Comparison of ENCODE assay signal across 1 cellular context in genomic region chr19:4575267-4575793, GRCh38.
TF ChIP-seq lines count a peak whose summit lies in the region.

No MANE protein-coding gene starts in this region.

TF ChIP-seq in HepG2, 621 proteins besides CTCF, POLR2A, EP300 and RAD21 (continued from another document):
- TF ChIP-seq ZBTB37 (CRISPR knock-in tag; IDR thresholded peaks at IDR 0.05): no peak
- TF ChIP-seq ZBTB2 (CRISPR knock-in tag; IDR thresholded peaks at IDR 0.05; ENCODE audit: low read depth): no peak
- no peak for TF ChIP-seq ZKSCAN1 (IDR thresholded peaks at IDR 0.05; ENCODE audit: low read length)
- no peak for TF ChIP-seq HHEX (CRISPR knock-in tag; IDR thresholded peaks at IDR 0.05)
- no peak for TF ChIP-seq SMAD9 (CRISPR knock-in tag; IDR thresholded peaks at IDR 0.05)
- no peak for TF ChIP-seq STAT5B (CRISPR knock-in tag; IDR thresholded peaks at IDR 0.05)
- TF ChIP-seq POLR2G (IDR thresholded peaks at IDR 0.05; ENCODE audit: low read depth, low read length): no peak
- no peak for TF ChIP-seq CENPBD1 (CRISPR knock-in tag; IDR thresholded peaks at IDR 0.05; ENCODE audit: borderline replicate concordance, low read depth)
- TF ChIP-seq MAFF (IDR thresholded peaks at IDR 0.05; ENCODE audit: low read depth, low read length): no peak
- TF ChIP-seq PRDM4 (CRISPR knock-in tag; IDR thresholded peaks at IDR 0.05; ENCODE audit: borderline replicate concordance): no peak
- TF ChIP-seq ZNF569 (CRISPR knock-in tag; IDR thresholded peaks at IDR 0.05; ENCODE audit: borderline replicate concordance): no peak
- no peak for TF ChIP-seq DNMT1 (CRISPR knock-in tag; IDR thresholded peaks at IDR 0.05)
- no peak for TF ChIP-seq ZNF775 (CRISPR knock-in tag; IDR thresholded peaks at IDR 0.05; ENCODE audit: borderline replicate concordance)
- TF ChIP-seq ZNF598 (CRISPR knock-in tag; IDR thresholded peaks at IDR 0.05; ENCODE audit: borderline replicate concordance): no peak
- no peak for TF ChIP-seq RBM39 (IDR thresholded peaks at IDR 0.05; ENCODE audit: low read depth, low read length, poor library complexity, severe bottlenecking)
- no peak for TF ChIP-seq DDIT3 (CRISPR knock-in tag; IDR thresholded peaks at IDR 0.05)
- TF ChIP-seq ZNF484 (CRISPR knock-in tag; IDR thresholded peaks at IDR 0.05; ENCODE audit: borderline replicate concordance, low read depth): no peak
- no peak for TF ChIP-seq CBFB (CRISPR knock-in tag; IDR thresholded peaks at IDR 0.05)
- no peak for TF ChIP-seq ARHGAP35 (CRISPR knock-in tag; IDR thresholded peaks at IDR 0.05; ENCODE audit: borderline replicate concordance)
- no peak for TF ChIP-seq ISL2 (CRISPR knock-in tag; IDR thresholded peaks at IDR 0.05)
- TF ChIP-seq ZNF333 (CRISPR knock-in tag; IDR thresholded peaks at IDR 0.05; ENCODE audit: borderline replicate concordance): no peak
- TF ChIP-seq ZNF770 (CRISPR knock-in tag; IDR thresholded peaks at IDR 0.05): no peak
- TF ChIP-seq TBX2 (CRISPR knock-in tag; IDR thresholded peaks at IDR 0.05; ENCODE audit: borderline replicate concordance): no peak
- no peak for TF ChIP-seq ZMYM2 (CRISPR knock-in tag; IDR thresholded peaks at IDR 0.05)
- 0 out of 2 replicates have a peak, but pooled peaks have one; percentile 19 for TF ChIP-seq THAP11 (CRISPR knock-in tag; IDR thresholded peaks at IDR 0.05)
- TF ChIP-seq RBFOX2 (IDR thresholded peaks at IDR 0.05; ENCODE audit: low read depth, low read length): no peak
- no peak for TF ChIP-seq LBX2 (CRISPR knock-in tag; IDR thresholded peaks at IDR 0.05; ENCODE audit: borderline replicate concordance)
- TF ChIP-seq THRA (CRISPR knock-in tag; IDR thresholded peaks at IDR 0.05; ENCODE audit: borderline replicate concordance): no peak
- TF ChIP-seq ZHX2 (IDR thresholded peaks at IDR 0.05; ENCODE audit: low read depth): no peak
- TF ChIP-seq ZHX2 (CRISPR knock-in tag; IDR thresholded peaks at IDR 0.05; ENCODE audit: borderline replicate concordance): no peak
- no peak for TF ChIP-seq HNRNPL (IDR thresholded peaks at IDR 0.05; ENCODE audit: low read depth, low read length)
